ENCODE assay signal across 9 cellular contexts in the genomic region with DNA sequence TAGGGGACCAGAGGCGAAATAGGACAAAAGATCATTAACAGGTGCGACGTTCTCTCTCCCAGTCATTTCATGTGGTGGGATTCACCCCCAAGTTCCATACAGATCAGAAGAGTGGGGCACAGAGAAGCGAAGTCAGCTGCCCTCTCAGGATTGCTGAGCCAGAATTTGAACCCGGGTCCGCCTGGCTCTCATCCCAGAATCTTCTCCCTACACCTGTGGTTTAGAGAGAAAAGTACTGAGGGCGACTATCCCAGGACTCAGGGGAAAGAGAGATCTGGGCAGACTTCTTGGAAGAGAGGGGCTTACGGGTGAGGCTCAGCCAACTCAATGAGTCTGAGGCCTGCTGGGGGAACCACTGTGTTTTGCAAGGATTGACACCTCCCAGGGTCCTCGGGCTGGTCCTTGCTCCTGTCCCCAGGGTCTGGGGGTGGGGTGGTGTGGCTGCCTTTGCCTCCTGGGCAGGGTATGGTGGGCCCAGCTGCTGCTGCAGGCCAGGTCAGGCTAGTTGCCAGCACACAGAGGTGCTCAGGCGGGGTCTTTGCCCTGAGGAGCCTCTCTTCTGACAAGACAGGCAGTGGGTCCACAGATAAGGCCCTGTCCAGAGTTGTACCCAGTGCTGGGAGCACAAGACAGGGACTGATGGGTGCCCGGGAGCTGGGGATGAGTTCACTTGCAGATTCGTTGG. TPM values are rescaled to one million over a fixed set of nuclear protein-coding genes. Genes with fewer than 3 reads are reported as not detected.
DNase-seq lines count a peak whose midpoint lies in the region; ATAC-seq and TF ChIP-seq lines count a peak whose summit lies in the region.
"Had no signal": no experiment of that assay in that cellular context is flagged by ENCODE, and none has a peak within 500 bp of the region (broad histone marks: within the 10 kb centered on the region; RNA-seq: fewer than 3 reads in every experiment).

No MANE protein-coding gene starts in this region.

- peak overlapping the region; percentile 91 for H2AFZ ChIP-seq in DND-41 (ENCODE audit: low read depth, low read length)

- in situ Hi-C loops in G401 (cut with HindIII; ENCODE audit: low sequenced_read_pairs): no loop called here

- no peaks in the 10 kb centered on the region; the same call in 1 of the 2 replicates for H4K20me1 ChIP-seq in DND-41 (ENCODE audit: insufficient read depth, low read length)

- H3K79me2 ChIP-seq in DND-41 (ENCODE audit: insufficient read depth, low read length): no peaks in the 10 kb centered on the region

- H3K27me3 ChIP-seq in DND-41 (ENCODE audit: insufficient read depth, low read length, poor library complexity): no peaks in the 10 kb centered on the region

- ATAC-seq in DND-41 (ENCODE audit: insufficient read depth, low read depth): no peak
- no peak for ATAC-seq in HG03565 (IDR thresholded peaks at IDR 0.05; ENCODE audit: unreplicated experiment)

- H3K4me1 ChIP-seq in DND-41 (ENCODE audit: insufficient read depth, low read length): peaks cover 26% of the 10 kb centered on the region

- H3K4me2 ChIP-seq in DND-41 (ENCODE audit: insufficient read depth, low read length): peak overlapping the region; percentile 84

- H3K9ac ChIP-seq in DND-41 (ENCODE audit: low read depth, low read length) (peak overlapping the region; percentile 77), SK-N-MC (ENCODE audit: insufficient read length) (no peak overlapping the region)

- TF ChIP-seq CTCF in DND-41 (IDR thresholded peaks at IDR 0.05; ENCODE audit: borderline replicate concordance, extremely low read depth, low read length, poor library complexity, severe bottlenecking) (no peak), fibroblast of pulmonary artery (IDR thresholded peaks at IDR 0.05; ENCODE audit: low read length, missing control alignments) (no peak)

- DNase-seq in DND-41 (no peak), SK-N-MC (ENCODE audit: low read depth, low spot score) (no peak), fibroblast of pulmonary artery (ENCODE audit: low read depth) (no peak), posterior vena cava (ENCODE audit: low spot score) (peak; percentile 61), kidney glomerular epithelial cell (lab: John Stamatoyannopoulos, UW) (no peak), G401 (ENCODE audit: low spot score) (no peak), glomerular visceral epithelial cell (ENCODE audit: extremely low spot score) (no peak)

- H3K4me3 ChIP-seq in DND-41 (ENCODE audit: low read depth in 1 of 2, low read length in 2 of 2): peak overlapping the region; percentile 48 to 84; a peak in 3 of 4 replicates
- peak overlapping the region; percentile 84 for H3K4me3 ChIP-seq in SK-N-MC
- peak overlapping the region; percentile 52 for H3K4me3 ChIP-seq in fibroblast of pulmonary artery (replicated peaks; ENCODE audit: low read depth, low read length)

- H3K27ac ChIP-seq in DND-41 (ENCODE audit: low read length) (peak overlapping the region; percentile 82), SK-N-MC (no peak overlapping the region)
- H3K27ac ChIP-seq: neutrophil had no signal

- H3K36me3 ChIP-seq in DND-41 (ENCODE audit: insufficient read depth, low read length) (no peaks in the 10 kb centered on the region), SK-N-MC (ENCODE audit: insufficient read depth, low read length) (no peaks in the 10 kb centered on the region)
- H3K36me3 ChIP-seq: neutrophil had no signal

- no peaks in the 10 kb centered on the region for H3K9me3 ChIP-seq in DND-41 (ENCODE audit: insufficient read depth, low read length, severe bottlenecking)
- no peaks in the 10 kb centered on the region for H3K9me3 ChIP-seq in SK-N-MC (ENCODE audit: low read depth, low read length)
- H3K9me3 ChIP-seq: neutrophil had no signal

- intact Hi-C loops in posterior vena cava (cut with DNase I): no loop called here

RNA-seq across cellular contexts. Expression of a gene that starts 1.1 kb away (rescaled TPM):
- 10 to 100 TPM; 14.4 to 23.4 TPM for total RNA-seq in posterior vena cava
- 5.6 and 11.1 TPM in 2 replicates for total RNA-seq in G401 (2014; rRNA removed; shearing (Covaris generic))

RNA-seq across cellular contexts. Expression of a gene that starts 33.7 kb away (rescaled TPM):
- total RNA-seq in posterior vena cava: not detected
- total RNA-seq in G401 (2014; rRNA removed; shearing (Covaris generic)): not detected in 2 replicates

RNA-seq across cellular contexts. Expression of a gene that starts 34.7 kb away (rescaled TPM):
- under 1 TPM in 1 of 2 donors, not detected in 1; 0.76 TPM for total RNA-seq in posterior vena cava
- not detected in 2 replicates for total RNA-seq in G401 (2014; rRNA removed; shearing (Covaris generic))
